Comparison of ENCODE assay signal across 10 cellular contexts in genomic region chr14:71355324-71356201, GRCh38. TPM values are rescaled to one million over a fixed set of nuclear protein-coding genes. Genes with fewer than 3 reads are reported as not detected.
DNase-seq lines count a peak whose midpoint lies in the region; ATAC-seq, FAIRE-seq and TF ChIP-seq lines count a peak whose summit lies in the region.
"Had no signal": no experiment of that assay in that cellular context is flagged by ENCODE, and none has a peak within 500 bp of the region (broad histone marks: within the 10 kb centered on the region; RNA-seq: fewer than 3 reads in every experiment).

No MANE protein-coding gene starts in this region.

- H4K20me1 ChIP-seq in HepG2 (ENCODE audit: insufficient read depth, low read length): no peaks in the 10 kb centered on the region

- H3K79me2 ChIP-seq in HepG2 (ENCODE audit: insufficient read depth, low read length): no peaks in the 10 kb centered on the region

- no peak overlapping the region for H3K4me2 ChIP-seq in HepG2 (ENCODE audit: low read depth, low read length)

- CTCF ChIA-PET in HepG2 (lab: Yijun Ruan, JAX; ENCODE audit: low intra/inter-chr PET ratio, low total read pairs): no interaction called here

- H3K36me3 ChIP-seq in right lobe of liver: no peaks in the 10 kb centered on the region
- no peaks in the 10 kb centered on the region for H3K36me3 ChIP-seq in HepG2 (replicated peaks in 1 of 2; ENCODE audit: control insufficient read depth in 1 of 2, insufficient read depth in 2 of 2, low read length in 2 of 2)
- no peaks in the 10 kb centered on the region for H3K36me3 ChIP-seq in lower lobe of right lung
- H3K36me3 ChIP-seq in aorta (ENCODE audit: control insufficient read depth in 1 of 2, insufficient read depth in 2 of 2, low read length in 1 of 2): no peaks in the 10 kb centered on the region

- H3K9me3 ChIP-seq in right lobe of liver: peaks cover 0 to 5% (median 0%) of the 10 kb centered on the region in 4 donors
- H3K9me3 ChIP-seq in HepG2 (ENCODE audit: low read length): no peaks in the 10 kb centered on the region
- no peaks in the 10 kb centered on the region for H3K9me3 ChIP-seq in lower lobe of right lung
- H3K9me3 ChIP-seq in aorta (ENCODE audit: control insufficient read depth, low read length): no peaks in the 10 kb centered on the region

- BruUV-seq in HepG2 (replicated peaks; lab: Mats Ljungman, UMichigan): no TSS peak

- no peak for TF ChIP-seq RAD21 in HepG2 (CRISPR knock-in tag; IDR thresholded peaks at IDR 0.05)

- no peak overlapping the region for H2AFZ ChIP-seq in HepG2 (ENCODE audit: low read length)

- TF ChIP-seq EP300 in HepG2 (IDR thresholded peaks at IDR 0.05; ENCODE audit: low read depth in 2 of 2, low read length in 2 of 2) (no peak), HepG2 (CRISPR knock-in tag; IDR thresholded peaks at IDR 0.05; ENCODE audit: borderline replicate concordance) (no peak)

- FAIRE-seq in HepG2 (lab: Jason Lieb, UNC): no peak
- FAIRE-seq: islet of Langerhans had no signal

- in situ Hi-C loops in HepG2 (cut with HindIII; ENCODE audit: extremely low pct_ligation_motif_present, low pct_unique_long_range_greater_than_20kb): no loop called here

- ATAC-seq in right lobe of liver (peak; percentile 63 to 80 (median 73)), HepG2 (no peak), lower lobe of right lung (peak; percentile 80 to 88), aorta (ENCODE audit: low FRiP score) (peak; percentile 81)

- TF ChIP-seq CTCF in right lobe of liver (IDR thresholded peaks at IDR 0.05): no peak
- TF ChIP-seq CTCF in HepG2 (CRISPR knock-in tag; IDR thresholded peaks at IDR 0.05): no peak
- no peak for TF ChIP-seq CTCF in brain (conservative IDR thresholded peaks at IDR 0.05)
- no peak for TF ChIP-seq CTCF in lower lobe of right lung (IDR thresholded peaks at IDR 0.05)

- H3K36me3 Mint-ChIP-seq in brain: no peaks in the 10 kb centered on the region

- TF ChIP-seq POLR2A in right lobe of liver (IDR thresholded peaks at IDR 0.05): no peak
- no peak for TF ChIP-seq POLR2A in HepG2 (IDR thresholded peaks at IDR 0.05; ENCODE audit: insufficient read depth in 1 of 2, low read depth in 2 of 2, low read length in 2 of 2)

- H3K27ac ChIP-seq in right lobe of liver: peak overlapping the region in 2 of 3 donors; percentile 2 to 17
- no peak overlapping the region for H3K27ac ChIP-seq in HepG2 (ENCODE audit: extremely low read length, insufficient read depth, low read length)
- peak overlapping the region; percentile 3 for H3K27ac ChIP-seq in lower lobe of right lung
- H3K27ac ChIP-seq in aorta (ENCODE audit: low read depth in 1 of 2, low read length in 2 of 2): peak overlapping the region in 1 of 2 donors; percentile 63

- H3K27ac Mint-ChIP-seq in brain: peak overlapping the region in 4 of 5 experiments; percentile 46 to 77 (median 58)

- 19% methylated on average over 5 of the region's 5 CpGs for WGBS in right lobe of liver (ENCODE audit: insufficient coverage, low coverage, low lambda C conversion rate, missing lambda C conversion rate)
- WGBS in HepG2 (ENCODE audit: low lambda C conversion rate): 96% methylated on average over 5 of the region's 5 CpGs
- WGBS in aorta, 2 donors: 2 to 4% methylated on average over 5 of the region's 5 CpGs

- peaks cover 17% of the 10 kb centered on the region for H3K4me1 Mint-ChIP-seq in brain

- intact Hi-C loops in right lobe of liver (cut with DNase I) (no loop called here), HepG2 (cut with micrococcal nuclease; ENCODE audit: unreplicated experiment) (no loop called here), lower lobe of right lung (cut with DNase I) (no loop called here), aorta (cut with DNase I) (loop anchor here in 1 of 2 donors (5.0 kb wide), 1 partner anchor 33 kb away; the partner anchor contains the start of gene SIPA1L1)

- H3K4me3 ChIP-seq in right lobe of liver: no peak overlapping the region
- no peak overlapping the region for H3K4me3 ChIP-seq in HepG2 (replicated peaks in 1 of 3; ENCODE audit: insufficient read depth in 1 of 3, low read depth in 2 of 3, low read length in 3 of 3)
- H3K4me3 ChIP-seq in lower lobe of right lung: no peak overlapping the region
- H3K4me3 ChIP-seq in aorta (ENCODE audit: low read length in 2 of 2): no peak overlapping the region

- peak overlapping the region in 4 of 5 experiments; percentile 26 to 65 (median 58) for H3K4me3 Mint-ChIP-seq in brain

- H3K9me3 Mint-ChIP-seq in brain: no peaks in the 10 kb centered on the region

- H3K27me3 Mint-ChIP-seq in brain: no peaks in the 10 kb centered on the region

- peaks cover 0 to 10% (median 0%) of the 10 kb centered on the region in 4 donors for H3K4me1 ChIP-seq in right lobe of liver
- no peaks in the 10 kb centered on the region for H3K4me1 ChIP-seq in HepG2 (ENCODE audit: insufficient read depth, low read length)
- peaks cover 17% of the 10 kb centered on the region for H3K4me1 ChIP-seq in lower lobe of right lung
- H3K4me1 ChIP-seq in aorta (ENCODE audit: control insufficient read depth in 1 of 2, insufficient read depth in 2 of 2, low read length in 2 of 2): peaks cover 5 to 10% of the 10 kb centered on the region in 2 donors

- DNase-seq in right lobe of liver: no peak
- DNase-seq in HepG2 (ENCODE audit: low spot score): no peak
- no peak for DNase-seq in lower lobe of right lung
- DNase-seq in aorta: no peak
- no peak for DNase-seq in SK-N-DZ (ENCODE audit: low spot score)
- DNase-seq in SW 1271 (lab: John Stamatoyannopoulos, UW): no peak
- no peak for DNase-seq in mesenteric fat pad (ENCODE audit: low spot score)
- DNase-seq: activated CD4-positive, alpha-beta T cell treated with anti-CD3 and anti-CD28 coated beads for 48 hours had no signal

- H3K27me3 ChIP-seq in right lobe of liver: no peaks in the 10 kb centered on the region
- no peaks in the 10 kb centered on the region; a peak in 1 of 5 replicates for H3K27me3 ChIP-seq in HepG2 (ENCODE audit: control insufficient read depth in 1 of 2, insufficient read depth in 2 of 2, low read length in 2 of 2)
- no peaks in the 10 kb centered on the region for H3K27me3 ChIP-seq in lower lobe of right lung (ENCODE audit: low read depth)
- H3K27me3 ChIP-seq in aorta (ENCODE audit: control insufficient read depth in 1 of 2, insufficient read depth in 2 of 2, low read length in 1 of 2): no peaks in the 10 kb centered on the region

- POLR2A ChIA-PET in HepG2 (lab: Yijun Ruan, JAX): no interaction called here

- H3K9ac ChIP-seq in HepG2 (ENCODE audit: insufficient read depth, low read depth, low read length): no peak overlapping the region

TF ChIP-seq in HepG2, 621 proteins besides CTCF, POLR2A, EP300 and RAD21:
- no peak for TF ChIP-seq LCORL (IDR thresholded peaks at IDR 0.05)
- TF ChIP-seq LCORL (CRISPR knock-in tag; IDR thresholded peaks at IDR 0.05): no peak
- no peak for TF ChIP-seq POGK (CRISPR knock-in tag; conservative IDR thresholded peaks at IDR 0.05)
TF ChIP-seq in HepG2: peak in this region for 0.

RNA-seq across cellular contexts. Expression of gene SIPA1L1, which starts 35.3 kb away (rescaled TPM):
- total RNA-seq in right lobe of liver (10 to 100 TPM; 25.7 to 30.8 (median 28.6) TPM), HepG2 (2016; rRNA removed; fragmentation: Illumina TruSeq; extraction: Trizol) (23.6 and 25.2 TPM in 2 replicates), lower lobe of right lung (46.8 TPM), aorta (10 to 100 TPM; 54.8 to 73.5 TPM), mesenteric fat pad (23.7 TPM)
- 16.7 and 16.9 TPM in 2 replicates for total RNA-seq in HepG2 (2016; cell fraction: cytosol; rRNA removed; fragmentation: Illumina TruSeq; extraction: Trizol; ENCODE audit: low read depth)
- 20.2 TPM in 2 replicates for total RNA-seq in HepG2 (2016; cell fraction: insoluble cytoplasmic fraction; rRNA removed; fragmentation: Illumina TruSeq; extraction: Trizol)
- total RNA-seq in HepG2 (2016; cell fraction: membrane; rRNA removed; fragmentation: Illumina TruSeq; extraction: Trizol): 21.4 and 21.6 TPM in 2 replicates
- 32.8 and 36.6 TPM in 2 replicates for total RNA-seq in HepG2 (2016; cell fraction: nucleus; rRNA removed; fragmentation: Illumina TruSeq; extraction: Trizol)
- polyA plus RNA-seq in HepG2 (2011; rRNA removed) (12.8 and 13.4 TPM in 2 replicates), brain (ENCODE audit: insufficient read depth, low read depth, low replicate concordance) (45.4 TPM), aorta (10 to 100 TPM in 1 of 2 donors, 1 to 10 TPM in 1; 7.9 to 44.1 TPM)
- 10.8 and 12.1 TPM in 2 replicates for polyA plus RNA-seq in HepG2 (2011; cell fraction: cytosol; rRNA removed)
- 27.9 and 30.6 TPM in 2 replicates for polyA plus RNA-seq in HepG2 (2011; cell fraction: nucleus; rRNA removed)
- 12.7 and 16.7 TPM in 2 replicates for polyA plus RNA-seq in HepG2 (2012)
- polyA plus RNA-seq in HepG2 (2016; cell fraction: cytosol; fragmentation: Illumina TruSeq; extraction: Trizol; ENCODE audit: low read depth): 2.1 and 2.3 TPM in 2 replicates
- 19.8 and 24.7 TPM in 2 replicates for polyA plus RNA-seq in HepG2 (2016; cell fraction: insoluble cytoplasmic fraction; fragmentation: Illumina TruSeq; extraction: Trizol; ENCODE audit: low read depth)
- polyA plus RNA-seq in HepG2 (2016; cell fraction: membrane; fragmentation: Illumina TruSeq; extraction: Trizol; ENCODE audit: low read depth): 6.8 and 8.6 TPM in 2 replicates
- polyA plus RNA-seq in HepG2 (2016; cell fraction: nucleus; fragmentation: Illumina TruSeq; extraction: Trizol; ENCODE audit: insufficient read depth, low read depth): 24.0 and 32.2 TPM in 2 replicates
- 22.9 and 93.6 TPM in 2 replicates for polyA minus RNA-seq in HepG2 (2011; rRNA and poly(A)+ RNA removed; ENCODE audit: low replicate concordance)
- 19.1 and 23.1 TPM in 2 replicates for polyA minus RNA-seq in HepG2 (2011; cell fraction: cytosol; rRNA and poly(A)+ RNA removed)
- 49.7 and 56.6 TPM in 2 replicates for polyA minus RNA-seq in HepG2 (2011; cell fraction: nucleus; rRNA and poly(A)+ RNA removed)
- polyA plus RNA-seq in SK-N-DZ (2014; cell fraction: cytosol; rRNA removed): 2.8 and 3.4 TPM in 2 replicates
- 7.8 and 8.4 TPM in 2 replicates for polyA plus RNA-seq in SK-N-DZ (2014; cell fraction: nucleus; rRNA removed)
